Comparison of ENCODE assay signal across 8 cellular contexts in the genomic region with DNA sequence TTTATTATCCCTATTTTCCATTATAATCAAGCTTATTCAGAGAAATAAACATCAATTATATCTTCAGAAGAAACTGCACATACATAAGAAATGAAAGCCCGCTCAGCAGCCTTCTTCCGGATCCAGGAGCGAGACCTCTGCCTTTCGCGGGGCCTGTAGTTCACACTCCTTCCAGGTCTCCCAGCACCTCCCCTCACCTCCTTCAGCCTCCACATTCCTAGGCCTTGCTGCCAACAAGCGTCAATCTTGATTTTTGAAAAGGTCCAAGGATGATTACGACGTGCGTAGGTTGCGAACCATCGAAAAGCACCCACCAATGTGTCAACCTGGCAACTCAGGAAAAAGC. TPM values are rescaled to one million over a fixed set of nuclear protein-coding genes. Genes with fewer than 3 reads are reported as not detected.
DNase-seq lines count a peak whose midpoint lies in the region; ATAC-seq, FAIRE-seq and TF ChIP-seq lines count a peak whose summit lies in the region.

No MANE protein-coding gene starts in this region.

- H4K91ac ChIP-seq in trophoblast cell (ENCODE audit: low read depth, low read length) = no peak overlapping the region

- H3K27me3 Mint-ChIP-seq in endothelial cell (ENCODE audit: unreplicated experiment) = peaks cover 7% of the 10 kb centered on the region

- no peak overlapping the region for H2BK120ac ChIP-seq in trophoblast cell (ENCODE audit: insufficient read depth, low read length, poor library complexity)

- no peak for TF ChIP-seq CTCF in LNCaP clone FGC (IDR thresholded peaks at IDR 0.05; ENCODE audit: control insufficient read depth, extremely low read depth, insufficient read depth)
- no peak for TF ChIP-seq CTCF in endothelial cell (IDR thresholded peaks at IDR 0.05; ENCODE audit: unreplicated experiment)

- H3K36me3 ChIP-seq in trophoblast cell (ENCODE audit: control insufficient read depth in 1 of 2, insufficient read depth in 2 of 2, low read length in 2 of 2) = peaks cover 0 to 2% of the 10 kb centered on the region in 2 experiments

- H3K27ac ChIP-seq in trophoblast cell (ENCODE audit: low read depth, low read length) = no peak overlapping the region

- ATAC-seq in GM18868 (IDR thresholded peaks at IDR 0.05; ENCODE audit: unreplicated experiment) = no peak

- H3K27me3 ChIP-seq in trophoblast cell (ENCODE audit: insufficient read depth, low read length) = no peaks in the 10 kb centered on the region

- peaks cover 4 to 7% of the 10 kb centered on the region in 2 experiments for H3K4me1 ChIP-seq in trophoblast cell (ENCODE audit: control insufficient read depth in 1 of 2, insufficient read depth in 2 of 2, low read length in 2 of 2)

- no peaks in the 10 kb centered on the region for H3K9me3 Mint-ChIP-seq in endothelial cell (ENCODE audit: unreplicated experiment)

- H2BK12ac ChIP-seq in trophoblast cell (ENCODE audit: low read length) = no peak overlapping the region

- H2AK5ac ChIP-seq in trophoblast cell (ENCODE audit: low read length) = no peak overlapping the region

- H3K79me1 ChIP-seq in trophoblast cell (ENCODE audit: low read length) = peaks cover 4% of the 10 kb centered on the region

- DNase-seq in LNCaP clone FGC (ENCODE audit: low read depth) (no peak), endothelial cell (ENCODE audit: low spot score) (no peak), trophoblast cell (no peak), cortex of kidney (lab: John Stamatoyannopoulos, UW) (no peak), NCI-H226 (no peak), iPS-NIHi11 (ENCODE audit: low spot score) (no peak)

- peak overlapping the region; percentile 99 for H3K4me3 Mint-ChIP-seq in endothelial cell (ENCODE audit: unreplicated experiment)

- peaks cover 4% of the 10 kb centered on the region for H3K36me3 Mint-ChIP-seq in endothelial cell (ENCODE audit: low read depth, unreplicated experiment)

- WGBS in trophoblast cell (ENCODE audit: extremely low coverage, insufficient coverage, insufficient read length) = no CpG with 5 or more reads among the region's 11 CpGs

- H3K4me1 Mint-ChIP-seq in endothelial cell (ENCODE audit: unreplicated experiment) = peaks cover 9% of the 10 kb centered on the region

- H4K12ac ChIP-seq in trophoblast cell (ENCODE audit: low read depth, low read length) = no peak overlapping the region

- no peaks in the 10 kb centered on the region for H3K9me3 ChIP-seq in trophoblast cell (ENCODE audit: insufficient read depth, low read depth, low read length)

- H3K4me2 ChIP-seq in trophoblast cell (ENCODE audit: low read length) = peak overlapping the region; percentile 39

- H3K4me3 ChIP-seq in LNCaP clone FGC (ENCODE audit: low read depth, low read length) (peak overlapping the region; percentile 86; the same call in 1 of the 2 replicates), trophoblast cell (ENCODE audit: low read depth, low read length) (no peak overlapping the region)

- H2AFZ ChIP-seq in trophoblast cell (ENCODE audit: insufficient read depth, low read length, poor library complexity) = no peak overlapping the region

- H3K79me2 ChIP-seq in trophoblast cell (ENCODE audit: control insufficient read depth, insufficient read depth, low read length, poor library complexity) = peaks cover 2% of the 10 kb centered on the region

- no peak overlapping the region for H3K4ac ChIP-seq in trophoblast cell (ENCODE audit: low read depth, low read length)

- no peak overlapping the region for H3K14ac ChIP-seq in trophoblast cell (ENCODE audit: low read length)

- H2BK5ac ChIP-seq in trophoblast cell (ENCODE audit: low read depth, low read length, poor library complexity) = no peak overlapping the region

- no peak overlapping the region for H3K23ac ChIP-seq in trophoblast cell (ENCODE audit: low read length)

- no peak overlapping the region for H4K8ac ChIP-seq in trophoblast cell (ENCODE audit: low read depth, low read length)

- FAIRE-seq in G401.6 (lab: Jason Lieb, UNC) = peak; percentile 61

- no peak overlapping the region for H3K9ac ChIP-seq in trophoblast cell (ENCODE audit: low read length)

- no peak overlapping the region for H3K18ac ChIP-seq in trophoblast cell (ENCODE audit: low read length)

- H3K27ac Mint-ChIP-seq in endothelial cell (ENCODE audit: unreplicated experiment) = no peak overlapping the region

RNA-seq across cellular contexts. Expression of gene KIDINS220, which starts 0.4 kb away (rescaled TPM):
- 59.9 TPM for total RNA-seq in endothelial cell (ENCODE audit: unreplicated experiment)
- 18.9 and 19.0 TPM in 2 replicates for polyA plus RNA-seq in trophoblast cell (2013)
